ENCODE assay signal across 1 cellular context in genomic region chr2:121195036-121195435, GRCh38.
TF ChIP-seq lines count a peak whose summit lies in the region.

No MANE protein-coding gene starts in this region.

TF ChIP-seq in WTC11, 78 proteins besides CTCF, POLR2A, EP300 and RAD21:
- TF ChIP-seq NFYB (CRISPR knock-in tag; conservative IDR thresholded peaks at IDR 0.05; ENCODE audit: low read depth) (no peak), RELA (CRISPR knock-in tag; IDR thresholded peaks at IDR 0.05; ENCODE audit: borderline replicate concordance) (no peak)
